1 cellular context compared by ENCODE assay signal in genomic region chrX:151977923-151978322, GRCh38.
TF ChIP-seq lines count a peak whose summit lies in the region.

No MANE protein-coding gene starts in this region.

TF ChIP-seq in K562, 482 proteins besides CTCF, POLR2A, EP300 and RAD21:
- TF ChIP-seq MGA (IDR thresholded peaks at IDR 0.05) (peak; percentile 15; the same call in 1 of the 2 replicates), RCOR1 (IDR thresholded peaks at IDR 0.05; ENCODE audit: borderline replicate concordance in 1 of 2, low read depth in 2 of 2, low read length in 2 of 2) (no peak)
